ENCODE assay signal across 14 cellular contexts in the genomic region with DNA sequence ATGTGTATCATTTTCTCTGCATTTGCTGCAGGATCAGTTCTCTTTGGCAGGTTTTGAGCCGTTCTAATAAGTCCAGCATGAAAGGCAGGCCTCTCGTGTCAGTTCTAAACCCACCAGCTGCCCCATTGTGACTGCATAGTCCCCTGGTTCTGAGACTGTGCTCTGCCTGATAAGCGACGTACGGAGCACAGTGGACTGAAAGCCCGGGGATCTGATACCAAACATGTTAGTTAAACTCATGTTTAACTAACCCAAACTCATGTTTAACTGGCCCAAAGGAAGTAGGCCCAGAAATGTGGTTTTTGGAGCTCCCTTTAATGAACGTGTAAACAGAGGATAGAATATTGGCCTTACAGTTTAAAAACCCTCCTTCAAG.
DNase-seq lines count a peak whose midpoint lies in the region; ATAC-seq, FAIRE-seq and TF ChIP-seq lines count a peak whose summit lies in the region.
"Had no signal": no experiment of that assay in that cellular context is flagged by ENCODE, and none has a peak within 500 bp of the region (broad histone marks: within the 10 kb centered on the region; RNA-seq: fewer than 3 reads in every experiment).

No MANE protein-coding gene starts in this region.

- H3K4me1 Mint-ChIP-seq in stimulated activated effector memory CD8-positive, alpha-beta T cell treated with anti-CD3 and anti-CD28 coated beads, Interleukin-12 subunit alpha, Interleukin-12 subunit beta, amount 100 ng/mL, for 72 hours: peaks cover 16% of the 10 kb centered on the region

- peak overlapping the region; percentile 92 for H3K27ac Mint-ChIP-seq in stimulated activated effector memory CD8-positive, alpha-beta T cell treated with anti-CD3 and anti-CD28 coated beads, Interleukin-12 subunit alpha, Interleukin-12 subunit beta, amount 100 ng/mL, for 72 hours

- in situ Hi-C loops in GM12878 (cut with MboI): no loop called here

- RAD21 ChIA-PET in GM12878 (lab: Charles Lee; ENCODE audit: unreplicated experiment): interaction anchor here (0.9 to 8.0 kb wide), 25 partner anchors 8 to 203 kb away, joined by 3 to 135 read pairs (median 9); partner anchors contain the start of genes BBIP1, PDCD4 and SHOC2

- no peaks in the 10 kb centered on the region for H4K20me1 ChIP-seq in GM12878 (ENCODE audit: control insufficient read depth, insufficient read depth)

- peak overlapping the region in 11 of 12 donors; percentile 19 to 83 (median 64) for H3K27ac ChIP-seq in heart left ventricle
- peak overlapping the region in 3 of 4 donors; percentile 64 to 95 (median 85) for H3K27ac ChIP-seq in Peyer's patch
- peak overlapping the region; percentile 85 for H3K27ac ChIP-seq in GM12878 (ENCODE audit: control insufficient read depth, insufficient read depth)
- H3K27ac ChIP-seq in tibial artery: no peak overlapping the region
- no peak overlapping the region for H3K27ac ChIP-seq in tibial nerve
- H3K27ac ChIP-seq: adrenal gland, SK-N-MC had no signal

- TF ChIP-seq POLR2A in heart left ventricle (IDR thresholded peaks at IDR 0.05) (no peak), Peyer's patch (IDR thresholded peaks at IDR 0.05) (no peak), GM12878 (IDR thresholded peaks at IDR 0.05; ENCODE audit: low read depth, low read length) (no peak), tibial nerve (IDR thresholded peaks at IDR 0.05) (no peak)

- BruUV-seq in GM12878 (replicated peaks; lab: Mats Ljungman, UMichigan): TSS peak; percentile 74

- H3K36me3 Mint-ChIP-seq in stimulated activated effector memory CD8-positive, alpha-beta T cell treated with anti-CD3 and anti-CD28 coated beads, Interleukin-12 subunit alpha, Interleukin-12 subunit beta, amount 100 ng/mL, for 72 hours: peaks cover 7% of the 10 kb centered on the region

- CTCF ChIA-PET in GM12878 (lab: Yijun Ruan, JAX): interaction anchor here (0.6 to 9.8 kb wide), 16 partner anchors 12 to 825 kb away, joined by 3 to 72 read pairs (median 4); no protein-coding TSS in a partner anchor

- no peaks in the 10 kb centered on the region for H3K9me3 Mint-ChIP-seq in stimulated activated effector memory CD8-positive, alpha-beta T cell treated with anti-CD3 and anti-CD28 coated beads, Interleukin-12 subunit alpha, Interleukin-12 subunit beta, amount 100 ng/mL, for 72 hours

- POLR2A ChIA-PET in GM12878 (lab: Charles Lee): interaction anchor here (0.6 to 3.6 kb wide), 15 partner anchors 8 to 144 kb away, joined by 3 to 46 read pairs (median 4); partner anchors contain the start of genes BBIP1 and PDCD4

- peak overlapping the region; percentile 5 for H3K4me3 Mint-ChIP-seq in stimulated activated effector memory CD8-positive, alpha-beta T cell treated with anti-CD3 and anti-CD28 coated beads, Interleukin-12 subunit alpha, Interleukin-12 subunit beta, amount 100 ng/mL, for 72 hours

- H2AFZ ChIP-seq in GM12878 (ENCODE audit: control insufficient read depth, low read depth, low read length): peak overlapping the region; percentile 32

- H3K79me2 ChIP-seq in GM12878 (ENCODE audit: control insufficient read depth, insufficient read depth, low read length): no peaks in the 10 kb centered on the region

- intact Hi-C loops in heart left ventricle (cut with DNase I) (no loop called here), Right ventricle myocardium inferior (cut with DNase I) (no loop called here), GM12878 (cut with micrococcal nuclease; ENCODE audit: unreplicated experiment) (loop anchor here (1.0 to 5.0 kb wide), 6 partner anchors 26 to 276 kb away; partner anchors contain the start of genes BBIP1, DUSP5, PDCD4 and SHOC2), tibial artery (cut with DNase I; ENCODE audit: low total_unique reads) (no loop called here)

- H3K4me1 ChIP-seq in heart left ventricle (peaks cover 0 to 74% (median 23%) of the 10 kb centered on the region in 12 donors), Peyer's patch (peaks cover 0 to 8% (median 2%) of the 10 kb centered on the region in 4 donors), GM12878 (ENCODE audit: control insufficient read depth, insufficient read depth, low read length) (peaks cover 22% of the 10 kb centered on the region), tibial artery (no peaks in the 10 kb centered on the region), tibial nerve (no peaks in the 10 kb centered on the region)
- H3K4me1 ChIP-seq: adrenal gland had no signal

- H3K4me3 ChIP-seq in heart left ventricle (no peak overlapping the region), Peyer's patch (no peak overlapping the region), GM12878 (no peak overlapping the region), tibial artery (no peak overlapping the region), tibial nerve (no peak overlapping the region)
- H3K4me3 ChIP-seq: adrenal gland, SK-N-MC had no signal

- TF ChIP-seq CTCF in heart left ventricle (IDR thresholded peaks at IDR 0.05) (no peak), Peyer's patch (IDR thresholded peaks at IDR 0.05) (no peak), GM12878 (IDR thresholded peaks at IDR 0.05 in 2 of 3, conservative IDR thresholded peaks at IDR 0.05 in 1 of 3; ENCODE audit: control insufficient read depth in 2 of 3, extremely low read depth in 1 of 3, insufficient read depth in 1 of 3, low read depth in 3 of 3, low read length in 3 of 3) (no peak), tibial artery (IDR thresholded peaks at IDR 0.05) (no peak), tibial nerve (IDR thresholded peaks at IDR 0.05) (no peak)

- no peak for FAIRE-seq in GM12878 (lab: Jason Lieb, UNC)

- no peaks in the 10 kb centered on the region for H3K36me3 ChIP-seq in heart left ventricle
- H3K36me3 ChIP-seq in Peyer's patch: no peaks in the 10 kb centered on the region
- no peaks in the 10 kb centered on the region for H3K36me3 ChIP-seq in GM12878 (ENCODE audit: control insufficient read depth in 2 of 2, insufficient read depth in 2 of 2, low read length in 1 of 2)
- H3K36me3 ChIP-seq in tibial artery: no peaks in the 10 kb centered on the region
- no peaks in the 10 kb centered on the region for H3K36me3 ChIP-seq in tibial nerve
- H3K36me3 ChIP-seq: adrenal gland had no signal

- no peak for TF ChIP-seq EP300 in GM12878 (IDR thresholded peaks at IDR 0.05; ENCODE audit: borderline replicate concordance in 1 of 2, control insufficient read depth in 1 of 2, low read depth in 2 of 2, low read length in 2 of 2)
- no peak for TF ChIP-seq EP300 in tibial nerve (IDR thresholded peaks at IDR 0.05)

- no peak for ATAC-seq in heart left ventricle
- ATAC-seq in Right ventricle myocardium inferior: no peak
- peak; percentile 30 for ATAC-seq in GM12878
- no peak for ATAC-seq in stimulated activated effector memory CD8-positive, alpha-beta T cell treated with anti-CD3 and anti-CD28 coated beads, Interleukin-12 subunit alpha, Interleukin-12 subunit beta, amount 100 ng/mL, for 72 hours
- no peak for ATAC-seq in HG03571 (IDR thresholded peaks at IDR 0.05; ENCODE audit: unreplicated experiment)

- 39 to 59% (median 56%) methylated on average over 7 of the region's 7 CpGs for WGBS in heart left ventricle, 4 donors
- WGBS in GM12878 (ENCODE audit: insufficient coverage, insufficient replicate concordance, low lambda C conversion rate, missing lambda C conversion rate): 65% methylated on average over 7 of the region's 7 CpGs
- 85 to 87% methylated on average over 7 of the region's 7 CpGs for WGBS in tibial nerve, 2 donors

- DNase-seq in heart left ventricle (no peak), Right ventricle myocardium inferior (ENCODE audit: missing footprints) (no peak), Peyer's patch (no peak), GM12878 (ENCODE audit: low read depth, low spot score) (no peak), tibial artery (no peak), tibial nerve (ENCODE audit: low spot score in 2 of 2) (no peak)
- DNase-seq in stimulated activated effector memory CD8-positive, alpha-beta T cell treated with anti-CD3 and anti-CD28 coated beads, Interleukin-12 subunit alpha, Interleukin-12 subunit beta, amount 100 ng/mL, for 72 hours (ENCODE audit: low spot score in 2 of 2): peak in 1 of 2 donors; percentile 68
- DNase-seq: KBM-7, midbrain, NCI-H1436, NCI-H526 had no signal

- H3K27me3 ChIP-seq in heart left ventricle: no peaks in the 10 kb centered on the region
- H3K27me3 ChIP-seq in Peyer's patch: no peaks in the 10 kb centered on the region
- H3K27me3 ChIP-seq in GM12878 (replicated peaks in 1 of 2; ENCODE audit: control insufficient read depth in 2 of 2, insufficient read depth in 2 of 2, low read length in 1 of 2): no peaks in the 10 kb centered on the region
- H3K27me3 ChIP-seq in tibial artery: no peaks in the 10 kb centered on the region
- no peaks in the 10 kb centered on the region for H3K27me3 ChIP-seq in tibial nerve
- H3K27me3 ChIP-seq: adrenal gland had no signal

- SMC1A ChIA-PET in GM12878 (lab: Charles Lee; ENCODE audit: uncharacterized antibody, unreplicated experiment): interaction anchor here (0.7 to 12.9 kb wide), 28 partner anchors 9 to 195 kb away, joined by 3 to 327 read pairs (median 4); partner anchors contain the start of genes BBIP1, PDCD4 and SHOC2

- peak overlapping the region; percentile 53; the same call in 1 of the 2 replicates for H3K9ac ChIP-seq in GM12878 (ENCODE audit: control insufficient read depth, insufficient read depth, low read length)

- peak overlapping the region; percentile 68 for H3K4me2 ChIP-seq in GM12878 (ENCODE audit: control insufficient read depth, insufficient read depth)

- no peak for TF ChIP-seq RAD21 in GM12878 (IDR thresholded peaks at IDR 0.05; ENCODE audit: insufficient read depth, low read depth, low read length)

- H3K9me3 ChIP-seq in heart left ventricle: no peaks in the 10 kb centered on the region
- H3K9me3 ChIP-seq in Peyer's patch: no peaks in the 10 kb centered on the region
- H3K9me3 ChIP-seq in GM12878 (replicated peaks; ENCODE audit: control insufficient read depth, insufficient read depth, low read length): no peaks in the 10 kb centered on the region
- H3K9me3 ChIP-seq in tibial artery: no peaks in the 10 kb centered on the region
- H3K9me3 ChIP-seq in tibial nerve: no peaks in the 10 kb centered on the region
- H3K9me3 ChIP-seq: adrenal gland had no signal

TF ChIP-seq in GM12878, 131 proteins besides CTCF, POLR2A, EP300 and RAD21 (continues in another document):
- TF ChIP-seq HDGF (IDR thresholded peaks at IDR 0.05) (peak; percentile 31; the same call in 1 of the 2 replicates), RBBP5 (conservative IDR thresholded peaks at IDR 0.05) (no peak), FOXM1 (IDR thresholded peaks at IDR 0.05; ENCODE audit: low read depth, low read length) (no peak)

Comparison
In these comparisons a context has a peak if more than half of its experiments do, and no peak if none do; other contexts are left out.
1. H3K27ac ChIP-seq: peak in heart left ventricle (11 of 12), Peyer's patch (3 of 4) and GM12878 (single experiment); none in tibial artery (0 of 2) and tibial nerve (0 of 4).